8 cellular contexts compared by ENCODE assay signal in genomic region chr1:89524369-89525168, GRCh38.
DNase-seq lines count a peak whose midpoint lies in the region; ATAC-seq lines count a peak whose summit lies in the region.

LRRC8B (plus strand) TSS chr1:89524829; CDS start chr1:89582651, 57,822 bp downstream.

- peak within 1 kb of the TSS; percentile 92 for H3K27ac ChIP-seq in cingulate gyrus (ENCODE audit: low read depth, low read length)

- DNase-seq in AG08396 (ENCODE audit: low spot score): peak; percentile 93
- DNase-seq in NCI-H446 (lab: John Stamatoyannopoulos, UW): peak; percentile 81 to 95
- DNase-seq in activated CD4-positive, alpha-beta T cell treated with anti-CD3 and anti-CD28 coated beads for 4 hours: peak; percentile 93 to 95
- DNase-seq in kidney tubule cell (ENCODE audit: low spot score): peak; percentile 91
- DNase-seq in stimulated activated CD4-positive, alpha-beta T cell treated with anti-CD3 and anti-CD28 coated beads, Interleukin-1b, Interleukin-23, amount 100 ng/mL, for 1 hour (ENCODE audit: low read depth in 2 of 2): peak; percentile 72 to 79

- ATAC-seq in GM18873 (IDR thresholded peaks at IDR 0.05; ENCODE audit: low FRiP score, unreplicated experiment) (peak; percentile 79), HG03135 (IDR thresholded peaks at IDR 0.05; ENCODE audit: unreplicated experiment) (peak; percentile 85)

Comparison
In these comparisons a context has a peak if more than half of its experiments do, and no peak if none do; other contexts are left out.
1. Peak in every context shown above with its lines: DNase-seq, ATAC-seq and H3K27ac ChIP-seq.